Comparison of ENCODE assay signal across 22 cellular contexts in the genomic region with DNA sequence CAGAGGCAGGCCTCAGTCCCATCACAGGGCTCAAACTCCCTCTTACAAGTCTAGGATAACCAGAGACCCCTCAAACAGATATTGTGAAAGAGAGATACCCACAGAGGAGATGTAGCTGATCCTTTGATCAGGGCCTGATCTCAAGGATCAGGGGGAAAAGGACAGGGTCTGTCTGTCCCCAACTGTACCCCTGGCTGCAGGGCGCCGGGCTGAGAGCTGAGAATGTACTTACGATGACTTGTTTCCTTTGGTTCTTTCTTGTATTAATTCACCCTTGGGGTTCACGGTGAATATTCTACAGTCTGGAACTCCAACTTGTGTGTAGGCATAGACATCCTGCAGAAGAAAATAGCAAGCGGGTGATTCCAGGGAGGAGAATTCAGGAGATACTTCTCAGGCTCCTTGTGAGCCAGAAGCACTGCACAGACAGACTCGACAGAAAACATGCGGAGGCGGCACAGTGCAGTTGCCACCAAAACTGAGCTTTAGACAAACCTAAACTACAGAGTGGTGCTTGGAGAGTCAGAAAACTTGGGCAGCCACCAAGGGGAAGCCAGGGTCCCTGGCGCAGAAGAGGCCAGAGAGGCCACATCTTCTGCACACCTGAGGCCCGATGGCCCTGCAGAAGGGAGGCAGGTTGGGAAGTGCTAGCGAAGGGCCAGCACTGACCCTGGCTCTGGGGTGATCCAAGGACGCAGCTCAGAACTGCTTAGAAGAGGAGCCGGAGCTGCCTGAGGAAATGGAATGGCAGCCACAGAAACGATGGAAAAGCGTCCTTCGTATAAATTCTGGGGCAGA.
DNase-seq lines count a peak whose midpoint lies in the region; ATAC-seq and TF ChIP-seq lines count a peak whose summit lies in the region.
"Had no signal": no experiment of that assay in that cellular context is flagged by ENCODE, and none has a peak within 500 bp of the region (broad histone marks: within the 10 kb centered on the region; RNA-seq: fewer than 3 reads in every experiment).

No MANE protein-coding gene starts in this region.

- H3K27me3 ChIP-seq in CD4-positive, alpha-beta T cell (ENCODE audit: control insufficient read depth, insufficient read depth, low read length), result no peaks in the 10 kb centered on the region
- H3K27me3 ChIP-seq: BLaER1 treated with 17β-estradiol and CSF1 and Interleukin-3, amounts not matched to agents 10 nM and 100 nM; hepatocyte; stomach had no signal

- no peaks in the 10 kb centered on the region for H3K9me3 Mint-ChIP-seq in activated CD4-positive, alpha-beta T cell treated with anti-CD3 and anti-CD28 coated beads for 36 hours (ENCODE audit: low read depth)
- no peaks in the 10 kb centered on the region for H3K9me3 Mint-ChIP-seq in CD4-positive, alpha-beta T cell
- H3K9me3 Mint-ChIP-seq in dendritic cell treated with granulocyte-macrophage colony-stimulating factor and Interleukin-4, amounts not matched to agents 40 ng/mL and 50 ng/mL, for 4 days, result no peaks in the 10 kb centered on the region
- no peaks in the 10 kb centered on the region for H3K9me3 Mint-ChIP-seq in osteocyte (ENCODE audit: unreplicated experiment)
- H3K9me3 Mint-ChIP-seq: brain had no signal

- CTCF ChIA-PET in activated CD4-positive, alpha-beta T cell treated with anti-CD3 and anti-CD28 coated beads for 36 hours (lab: Charles Lee), result interaction anchor here (1.1 to 2.6 kb wide), 2 partner anchors 65 to 66 kb away, joined by 5 to 9 read pairs; no protein-coding TSS in a partner anchor
- CTCF ChIA-PET in CD4-positive, alpha-beta T cell (lab: Charles Lee), result interaction anchor here (1.1 kb wide), 1 partner anchor 231 kb away, joined by 3 read pairs; no protein-coding TSS in a partner anchor

- DNase-seq in activated CD4-positive, alpha-beta T cell treated with anti-CD3 and anti-CD28 coated beads for 36 hours, result no peak
- no peak for DNase-seq in activated CD4-positive, alpha-beta T cell treated with anti-CD3 and anti-CD28 coated beads, Interleukin-2, amount 50 U/mL, for 48 hours
- no peak for DNase-seq in CD4-positive, alpha-beta T cell
- DNase-seq in osteocyte (ENCODE audit: extremely low spot score, unreplicated experiment) (peak; percentile 56), OCI-M2 (lab: John Stamatoyannopoulos, UW; ENCODE audit: unreplicated experiment) (no peak), NCI-H524 treated with DMSO at 0.1 percent for 48 hours (lab: John Stamatoyannopoulos, UW) (no peak)
- DNase-seq: activated CD4-positive, CD25-positive, alpha-beta regulatory T cell; activated CD8-positive, alpha-beta memory T cell treated with anti-CD3 and anti-CD28 coated beads, Interleukin-2, amount 10 ng/mL, durations not matched to agents 7 days and 5 days; DMS53; mammary epithelial cell; NCI-H1105 treated with DMSO at 0.1 percent for 48 hours; NCI-H2171; OCI-M1; stimulated activated CD4-positive, alpha-beta T cell treated with anti-CD3 and anti-CD28 coated beads, Interleukin-1b, Interleukin-23, amount 100 ng/mL, for 48 hours; stomach; T-helper 17 cell had no signal

- H3K27me3 Mint-ChIP-seq in activated CD4-positive, alpha-beta T cell treated with anti-CD3 and anti-CD28 coated beads for 36 hours, result no peaks in the 10 kb centered on the region
- no peaks in the 10 kb centered on the region for H3K27me3 Mint-ChIP-seq in CD4-positive, alpha-beta T cell
- H3K27me3 Mint-ChIP-seq in dendritic cell treated with granulocyte-macrophage colony-stimulating factor and Interleukin-4, amounts not matched to agents 40 ng/mL and 50 ng/mL, for 4 days, result no peaks in the 10 kb centered on the region
- no peaks in the 10 kb centered on the region for H3K27me3 Mint-ChIP-seq in osteocyte (ENCODE audit: unreplicated experiment)
- H3K27me3 Mint-ChIP-seq: activated CD8-positive, alpha-beta memory T cell treated with anti-CD3 and anti-CD28 coated beads, Interleukin-2, amount 10 ng/mL, durations not matched to agents 7 days and 5 days; T-helper 17 cell had no signal

- H3K36me3 Mint-ChIP-seq in activated CD4-positive, alpha-beta T cell treated with anti-CD3 and anti-CD28 coated beads for 36 hours (ENCODE audit: low read depth), result peaks cover 82% of the 10 kb centered on the region
- H3K36me3 Mint-ChIP-seq in CD4-positive, alpha-beta T cell (ENCODE audit: low read depth), result peaks cover 100% of the 10 kb centered on the region
- peaks cover 100% of the 10 kb centered on the region for H3K36me3 Mint-ChIP-seq in dendritic cell treated with granulocyte-macrophage colony-stimulating factor and Interleukin-4, amounts not matched to agents 40 ng/mL and 50 ng/mL, for 4 days (ENCODE audit: low read depth)
- peaks cover 43% of the 10 kb centered on the region for H3K36me3 Mint-ChIP-seq in osteocyte (ENCODE audit: unreplicated experiment)

- H3K4me1 Mint-ChIP-seq in activated CD4-positive, alpha-beta T cell treated with anti-CD3 and anti-CD28 coated beads for 36 hours, result peaks cover 8% of the 10 kb centered on the region
- H3K4me1 Mint-ChIP-seq in CD4-positive, alpha-beta T cell (ENCODE audit: low read depth), result peaks cover 23% of the 10 kb centered on the region
- H3K4me1 Mint-ChIP-seq in dendritic cell treated with granulocyte-macrophage colony-stimulating factor and Interleukin-4, amounts not matched to agents 40 ng/mL and 50 ng/mL, for 4 days (ENCODE audit: low read depth), result peaks cover 20% of the 10 kb centered on the region
- peaks cover 4% of the 10 kb centered on the region for H3K4me1 Mint-ChIP-seq in osteocyte (ENCODE audit: unreplicated experiment)

- ATAC-seq in activated CD4-positive, alpha-beta T cell treated with anti-CD3 and anti-CD28 coated beads for 36 hours, result no peak
- no peak for ATAC-seq in CD4-positive, alpha-beta T cell (ENCODE audit: poor library complexity)
- ATAC-seq in GM18511 (IDR thresholded peaks at IDR 0.05; ENCODE audit: unreplicated experiment), result no peak
- ATAC-seq: activated CD8-positive, alpha-beta memory T cell treated with anti-CD3 and anti-CD28 coated beads, Interleukin-2, amount 10 ng/mL, durations not matched to agents 7 days and 5 days; T-helper 17 cell had no signal

- no peak for TF ChIP-seq CTCF in CD4-positive, alpha-beta T cell (IDR thresholded peaks at IDR 0.05)
- TF ChIP-seq CTCF in osteocyte (IDR thresholded peaks at IDR 0.05), result no peak

- no peak overlapping the region for H3K4me3 Mint-ChIP-seq in activated CD4-positive, alpha-beta T cell treated with anti-CD3 and anti-CD28 coated beads for 36 hours
- H3K4me3 Mint-ChIP-seq in CD4-positive, alpha-beta T cell, result no peak overlapping the region
- H3K4me3 Mint-ChIP-seq in dendritic cell treated with granulocyte-macrophage colony-stimulating factor and Interleukin-4, amounts not matched to agents 40 ng/mL and 50 ng/mL, for 4 days, result no peak overlapping the region
- H3K4me3 Mint-ChIP-seq in osteocyte (ENCODE audit: unreplicated experiment), result no peak overlapping the region
- H3K4me3 Mint-ChIP-seq: activated CD8-positive, alpha-beta memory T cell treated with anti-CD3 and anti-CD28 coated beads, Interleukin-2, amount 10 ng/mL, durations not matched to agents 7 days and 5 days; brain; T-helper 17 cell had no signal

- POLR2A ChIA-PET in activated CD4-positive, alpha-beta T cell treated with anti-CD3 and anti-CD28 coated beads for 36 hours (lab: Charles Lee), result no interaction called here
- POLR2A ChIA-PET in CD4-positive, alpha-beta T cell (lab: Charles Lee), result no interaction called here

- no peak overlapping the region for H3K27ac ChIP-seq in CD4-positive, alpha-beta T cell (ENCODE audit: low read depth, low read length)
- H3K27ac ChIP-seq: hepatocyte, stomach had no signal

- intact Hi-C loops in activated CD4-positive, alpha-beta T cell treated with anti-CD3 and anti-CD28 coated beads for 36 hours (cut with DNase I, micrococcal nuclease), result no loop called here
- intact Hi-C loops in CD4-positive, alpha-beta T cell (cut with DNase I, micrococcal nuclease), result no loop called here
- intact Hi-C loops in dendritic cell treated with granulocyte-macrophage colony-stimulating factor and Interleukin-4, amounts not matched to agents 40 ng/mL and 50 ng/mL, for 4 days (cut with micrococcal nuclease), result no loop called here

- peak overlapping the region; percentile 24 for H3K27ac Mint-ChIP-seq in activated CD4-positive, alpha-beta T cell treated with anti-CD3 and anti-CD28 coated beads for 36 hours
- H3K27ac Mint-ChIP-seq in CD4-positive, alpha-beta T cell, result peak overlapping the region; percentile 2
- peak overlapping the region; percentile 71 for H3K27ac Mint-ChIP-seq in dendritic cell treated with granulocyte-macrophage colony-stimulating factor and Interleukin-4, amounts not matched to agents 40 ng/mL and 50 ng/mL, for 4 days
- H3K27ac Mint-ChIP-seq in osteocyte (ENCODE audit: unreplicated experiment), result no peak overlapping the region
- H3K27ac Mint-ChIP-seq: activated CD8-positive, alpha-beta memory T cell treated with anti-CD3 and anti-CD28 coated beads, Interleukin-2, amount 10 ng/mL, durations not matched to agents 7 days and 5 days had no signal

- no peaks in the 10 kb centered on the region for H3K9me3 ChIP-seq in CD4-positive, alpha-beta T cell (ENCODE audit: control insufficient read depth, low read length)
- H3K9me3 ChIP-seq: BLaER1 treated with 17β-estradiol and CSF1 and Interleukin-3, amounts not matched to agents 10 nM and 100 nM; HAP-1; stomach had no signal
